Comparison of ENCODE assay signal across 8 cellular contexts in the genomic region with DNA sequence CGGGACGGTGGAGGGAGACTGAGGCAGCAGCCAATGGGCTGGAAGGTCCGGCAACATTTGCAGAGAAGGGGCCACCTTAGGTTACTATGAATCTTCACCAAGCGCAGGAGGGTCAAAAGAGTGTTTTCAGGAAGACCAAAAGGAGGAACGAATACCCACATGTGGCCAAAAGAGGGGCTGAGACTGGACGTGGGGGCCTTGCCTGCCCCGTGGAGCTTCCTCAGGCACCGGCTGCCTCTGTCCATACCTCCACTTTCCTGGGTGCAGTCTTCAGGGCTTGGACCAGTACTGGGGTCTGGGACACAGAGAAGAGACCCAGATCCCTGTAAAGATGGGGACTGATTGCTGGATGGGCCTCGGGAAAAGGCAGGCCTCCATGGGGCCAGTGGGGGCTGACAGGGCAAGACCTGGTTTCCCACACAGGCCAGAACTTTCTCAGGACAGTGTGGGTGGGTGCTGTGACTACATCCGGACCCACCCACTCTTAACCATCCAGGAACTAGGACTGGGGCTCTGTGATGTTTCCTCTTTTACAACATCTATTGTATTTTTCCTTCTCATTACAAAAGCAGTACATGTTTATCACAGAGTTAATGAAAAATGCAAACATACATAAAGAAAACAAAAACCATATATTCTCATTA.
DNase-seq lines count a peak whose midpoint lies in the region; ATAC-seq and TF ChIP-seq lines count a peak whose summit lies in the region.

No MANE protein-coding gene starts in this region.

- H3K27ac ChIP-seq in upper lobe of left lung (peak overlapping the region; percentile 67 to 87 (median 76)), foreskin keratinocyte (no peak overlapping the region)

- H3K4me3 ChIP-seq in adipocyte (ENCODE audit: low read length): no peak overlapping the region
- H3K4me3 ChIP-seq in upper lobe of left lung: peak overlapping the region in 3 of 4 donors; percentile 54 to 69 (median 60)

- H3K27me3 Mint-ChIP-seq in activated naive CD4-positive, alpha-beta T cell treated with anti-CD3 and anti-CD28 coated beads, Interleukin-2, amount 10 ng/mL, durations not matched to agents 7 days and 5 days: peaks cover 67% of the 10 kb centered on the region
- peaks cover 19% of the 10 kb centered on the region for H3K27me3 Mint-ChIP-seq in memory B cell

- H3K9me3 ChIP-seq in adipocyte (ENCODE audit: control insufficient read depth, low read length) (no peaks in the 10 kb centered on the region), upper lobe of left lung (no peaks in the 10 kb centered on the region)

- no peak for ATAC-seq in memory B cell (ENCODE audit: low read depth)
- ATAC-seq in upper lobe of left lung (ENCODE audit: low FRiP score in 2 of 2): peak; percentile 51 to 65
- ATAC-seq in HG02973 (IDR thresholded peaks at IDR 0.05; ENCODE audit: unreplicated experiment): no peak
- ATAC-seq in foreskin keratinocyte: no peak

- CTCF ChIA-PET in activated naive CD4-positive, alpha-beta T cell treated with anti-CD3 and anti-CD28 coated beads, Interleukin-2, amount 10 ng/mL, durations not matched to agents 7 days and 5 days (lab: Charles Lee): interaction anchor here (0.6 kb wide), 1 partner anchor 267 kb away, joined by 3 read pairs; no protein-coding TSS in a partner anchor

- H3K4me3 Mint-ChIP-seq in activated naive CD4-positive, alpha-beta T cell treated with anti-CD3 and anti-CD28 coated beads, Interleukin-2, amount 10 ng/mL, durations not matched to agents 7 days and 5 days: peak overlapping the region; percentile 21
- H3K4me3 Mint-ChIP-seq in memory B cell: peak overlapping the region; percentile 66

- no peaks in the 10 kb centered on the region for H3K36me3 Mint-ChIP-seq in activated naive CD4-positive, alpha-beta T cell treated with anti-CD3 and anti-CD28 coated beads, Interleukin-2, amount 10 ng/mL, durations not matched to agents 7 days and 5 days
- H3K36me3 Mint-ChIP-seq in memory B cell: no peaks in the 10 kb centered on the region

- no peaks in the 10 kb centered on the region for H3K9me3 Mint-ChIP-seq in activated naive CD4-positive, alpha-beta T cell treated with anti-CD3 and anti-CD28 coated beads, Interleukin-2, amount 10 ng/mL, durations not matched to agents 7 days and 5 days
- H3K9me3 Mint-ChIP-seq in memory B cell: peaks cover 3% of the 10 kb centered on the region

- H3K27me3 ChIP-seq in adipocyte (replicated peaks; ENCODE audit: control insufficient read depth, insufficient read depth, low read length) (no peaks in the 10 kb centered on the region), upper lobe of left lung (no peaks in the 10 kb centered on the region), foreskin keratinocyte (no peaks in the 10 kb centered on the region)

- H3K4me1 Mint-ChIP-seq in activated naive CD4-positive, alpha-beta T cell treated with anti-CD3 and anti-CD28 coated beads, Interleukin-2, amount 10 ng/mL, durations not matched to agents 7 days and 5 days: peaks cover 11% of the 10 kb centered on the region
- H3K4me1 Mint-ChIP-seq in memory B cell: peaks cover 6% of the 10 kb centered on the region

- H3K4me1 ChIP-seq in adipocyte (ENCODE audit: control insufficient read depth, insufficient read depth, low read length): peaks cover 6% of the 10 kb centered on the region
- H3K4me1 ChIP-seq in upper lobe of left lung: peaks cover 0 to 29% (median 24%) of the 10 kb centered on the region in 4 donors
- no peaks in the 10 kb centered on the region for H3K4me1 ChIP-seq in foreskin keratinocyte

- no peak for TF ChIP-seq CTCF in upper lobe of left lung (IDR thresholded peaks at IDR 0.05)
- TF ChIP-seq CTCF in foreskin keratinocyte (conservative IDR thresholded peaks at IDR 0.05): no peak

- no peak for DNase-seq in activated naive CD4-positive, alpha-beta T cell treated with anti-CD3 and anti-CD28 coated beads, Interleukin-2, amount 10 ng/mL, durations not matched to agents 7 days and 5 days
- no peak for DNase-seq in activated naive CD4-positive, alpha-beta T cell treated with Interleukin-2 at 50 U/mL for 16 hours
- DNase-seq in adipocyte (ENCODE audit: low read depth) (no peak), memory B cell (ENCODE audit: low spot score in 2 of 2) (no peak), upper lobe of left lung (peak in 1 of 2 donors; percentile 42), foreskin keratinocyte (no peak), NAMALWA (ENCODE audit: low spot score) (no peak)

- H3K36me3 ChIP-seq in adipocyte (ENCODE audit: control insufficient read depth, insufficient read depth, low read length, severe bottlenecking) (no peaks in the 10 kb centered on the region), upper lobe of left lung (no peaks in the 10 kb centered on the region)

- TF ChIP-seq EP300 in upper lobe of left lung (IDR thresholded peaks at IDR 0.05): no peak

- no peak for TF ChIP-seq POLR2A in upper lobe of left lung (IDR thresholded peaks at IDR 0.05)

- peak overlapping the region; percentile 79 for H3K9ac ChIP-seq in adipocyte (ENCODE audit: low read length)

- WGBS in upper lobe of left lung, 2 donors: 54 to 57% methylated on average over 8 to 10 of the region's 10 CpGs

- no peak overlapping the region for H3K27ac Mint-ChIP-seq in activated naive CD4-positive, alpha-beta T cell treated with anti-CD3 and anti-CD28 coated beads, Interleukin-2, amount 10 ng/mL, durations not matched to agents 7 days and 5 days
- no peak overlapping the region for H3K27ac Mint-ChIP-seq in memory B cell

Comparison
In these comparisons a context has a peak if more than half of its experiments do, and no peak if none do; other contexts are left out.
1. ATAC-seq: peak in upper lobe of left lung (2 of 2); none in memory B cell (single experiment), HG02973 (single experiment) and foreskin keratinocyte (single experiment).